Comparison of ENCODE assay signal across 25 cellular contexts in the genomic region with DNA sequence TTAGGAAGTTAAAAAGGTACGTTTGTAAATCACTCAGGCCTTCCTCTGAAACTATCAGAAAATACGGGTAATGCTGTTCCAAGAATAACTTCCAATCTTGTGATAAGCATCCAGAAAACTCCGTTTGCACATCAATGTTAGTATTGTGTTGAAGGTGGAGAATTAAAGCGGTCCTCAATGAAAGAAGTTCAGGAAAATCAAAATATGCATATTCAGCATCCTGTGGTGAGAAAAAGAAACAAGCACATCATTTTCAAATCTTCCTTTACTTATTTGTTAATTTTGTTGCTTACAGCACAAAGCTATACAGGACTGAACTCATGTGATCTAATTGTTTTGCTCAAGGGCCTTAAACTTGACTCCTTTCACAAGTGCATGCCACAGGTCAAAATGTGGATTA.
"Had no signal": no experiment of that assay in that cellular context is flagged by ENCODE, and none has a peak within 500 bp of the region (broad histone marks: within the 10 kb centered on the region; RNA-seq: fewer than 3 reads in every experiment).

No MANE protein-coding gene starts in this region.

- DNase-seq: activated CD4-positive, alpha-beta T cell treated with anti-CD3 and anti-CD28 coated beads for 48 hours; activated CD4-positive, alpha-beta T cell treated with anti-CD3 and anti-CD28 coated beads, Interleukin-2, amount 50 U/mL, for 1 hour; activated CD4-positive, alpha-beta T cell treated with anti-CD3 and anti-CD28 coated beads, Interleukin-2, amount 50 U/mL, for 48 hours; activated CD8-positive, alpha-beta memory T cell treated with anti-CD3 and anti-CD28 coated beads for 24 hours; activated CD8-positive, alpha-beta T cell treated with anti-CD3 and anti-CD28 coated beads for 36 hours; activated effector memory CD4-positive, alpha-beta T cell treated with Interleukin-2 at 50 U/mL for 16 hours; activated gamma-delta T cell treated with Interleukin-2 at 50 U/mL for 16 hours; activated naive CD4-positive, alpha-beta T cell treated with anti-CD3 and anti-CD28 coated beads, Interleukin-2, amount 50 U/mL, for 16 hours; activated naive CD4-positive, alpha-beta T cell treated with Interleukin-2 at 50 U/mL for 16 hours; activated T-cell treated with anti-CD3 and anti-CD28 coated beads, Interleukin-2, amount 50 U/mL, for 4 hours; amniotic stem cell; anterior cingulate cortex; body of pancreas; caudate nucleus; cortex of kidney; dermis blood vessel endothelial cell; effector CD4-positive, alpha-beta T cell; effector memory CD8-positive, alpha-beta T cell; esophagus squamous epithelium; foreskin melanocyte; head of caudate nucleus; T-helper 2 cell had no signal

- H3K4me3 ChIP-seq: body of pancreas, esophagus squamous epithelium, gastroesophageal sphincter had no signal

- H3K27me3 ChIP-seq: body of pancreas, esophagus squamous epithelium, gastroesophageal sphincter had no signal

- FAIRE-seq: astrocyte had no signal

- H3K4me1 ChIP-seq: body of pancreas, esophagus squamous epithelium, gastroesophageal sphincter had no signal

- H3K27ac ChIP-seq: body of pancreas, epithelial cell of prostate, esophagus squamous epithelium, gastroesophageal sphincter had no signal

- H3K9me3 ChIP-seq: body of pancreas, esophagus squamous epithelium, gastroesophageal sphincter had no signal
